In genomic region chr2:26032586-26033269, GRCh38 we compare ENCODE assay signal across 8 cellular contexts. TPM values are rescaled to one million over a fixed set of nuclear protein-coding genes. Genes with fewer than 3 reads are reported as not detected.
DNase-seq lines count a peak whose midpoint lies in the region; ATAC-seq, FAIRE-seq and TF ChIP-seq lines count a peak whose summit lies in the region.
"Not testable (repeated sequence)": the region's sequence is repeated elsewhere in the genome, so short reads cannot be mapped to it uniquely, and the experiment has no call there.

No MANE protein-coding gene starts in this region.

- not testable (repeated sequence) for FAIRE-seq in bronchial epithelial cell (lab: Jason Lieb, UNC)

- not testable (repeated sequence) for TF ChIP-seq POLR2A in suprapubic skin (IDR thresholded peaks at IDR 0.05)

- peaks cover 4 to 20% of the 10 kb centered on the region in 2 donors for H3K36me3 Mint-ChIP-seq in CD4-positive, alpha-beta memory T cell
- peaks cover 12% of the 10 kb centered on the region for H3K36me3 Mint-ChIP-seq in T-helper 2 cell treated with Interferon-gamma antibody and Interleukin-4, amounts not matched to agents 5 μg/mL and 100 μg/mL, for 36 hours (ENCODE audit: low read depth)
- H3K36me3 Mint-ChIP-seq in natural killer cell treated with Interleukin-12 subunit alpha and Interleukin-12 subunit beta and Interleukin-15 and Interleukin-18, amount 100 ng/mL, for 72 hours, result peaks cover 15% of the 10 kb centered on the region

- H3K9me3 Mint-ChIP-seq in CD4-positive, alpha-beta memory T cell; T-helper 2 cell treated with Interferon-gamma antibody and Interleukin-4, amounts not matched to agents 5 μg/mL and 100 μg/mL, for 36 hours; natural killer cell treated with Interleukin-12 subunit alpha and Interleukin-12 subunit beta and Interleukin-15 and Interleukin-18, amount 100 ng/mL, for 72 hours: not testable (repeated sequence)

- TF ChIP-seq CTCF in bronchial epithelial cell (IDR thresholded peaks at IDR 0.05; ENCODE audit: insufficient read depth, low read length, severe bottlenecking); left ventricle myocardium inferior (IDR thresholded peaks at IDR 0.05; ENCODE audit: borderline replicate concordance); suprapubic skin (IDR thresholded peaks at IDR 0.05): not testable (repeated sequence)

- not testable (repeated sequence) for DNase-seq in CD4-positive, alpha-beta memory T cell; T-helper 2 cell treated with Interferon-gamma antibody and Interleukin-4, amounts not matched to agents 5 μg/mL and 100 μg/mL, for 36 hours (ENCODE audit: low spot score); bronchial epithelial cell (ENCODE audit: low read depth); left ventricle myocardium inferior; natural killer cell treated with Interleukin-12 subunit alpha and Interleukin-12 subunit beta and Interleukin-15 and Interleukin-18, amount 100 ng/mL, for 72 hours (ENCODE audit: low spot score)
- DNase-seq in suprapubic skin (ENCODE audit: low spot score in 2 of 2), result peak in 1 of 2 donors; percentile 70

- POLR2A ChIA-PET in CD4-positive, alpha-beta memory T cell (lab: Charles Lee; ENCODE audit: partially characterized antibody), result interaction anchor here (0.9 to 2.5 kb wide), 11 partner anchors 13 to 1347 kb away, joined by 3 to 34 read pairs (median 4); partner anchors contain the start of genes ADGRF3, ASXL2 and KIF3C

- H3K4me3 ChIP-seq in CD4-positive, alpha-beta memory T cell (ENCODE audit: low read length in 2 of 2), result peak overlapping the region; percentile 94 to 99
- H3K4me3 ChIP-seq in bronchial epithelial cell (ENCODE audit: low read depth, low read length) (peak overlapping the region; percentile 91), left ventricle myocardium inferior (peak overlapping the region; percentile 98), suprapubic skin (peak overlapping the region; percentile 76)

- WGBS in suprapubic skin, result 28% methylated on average over 24 of the region's 24 CpGs

- peak overlapping the region; percentile 94 to 99 (median 97) for H3K4me3 Mint-ChIP-seq in CD4-positive, alpha-beta memory T cell
- peak overlapping the region; percentile 98 for H3K4me3 Mint-ChIP-seq in T-helper 2 cell treated with Interferon-gamma antibody and Interleukin-4, amounts not matched to agents 5 μg/mL and 100 μg/mL, for 36 hours
- H3K4me3 Mint-ChIP-seq in natural killer cell treated with Interleukin-12 subunit alpha and Interleukin-12 subunit beta and Interleukin-15 and Interleukin-18, amount 100 ng/mL, for 72 hours, result peak overlapping the region; percentile 98

- intact Hi-C loops in CD4-positive, alpha-beta memory T cell (cut with micrococcal nuclease), result loop anchor here (1.0 to 5.0 kb wide), 4 partner anchors 41 to 1060 kb away; partner anchors contain the start of genes ADGRF3, ASXL2, DNAJC27 and SELENOI
- intact Hi-C loops in left ventricle myocardium inferior (cut with micrococcal nuclease), result not testable (repeated sequence)

- H3K27ac ChIP-seq in CD4-positive, alpha-beta memory T cell (ENCODE audit: low read depth, low read length), result peak overlapping the region; percentile 86
- peak overlapping the region; percentile 99 for H3K27ac ChIP-seq in left ventricle myocardium inferior (replicated peaks)
- peak overlapping the region; percentile 94 for H3K27ac ChIP-seq in suprapubic skin

- not testable (repeated sequence) for H3K36me3 ChIP-seq in CD4-positive, alpha-beta memory T cell (ENCODE audit: insufficient read depth, low read length); bronchial epithelial cell (ENCODE audit: control insufficient read depth, insufficient read depth, low read length); suprapubic skin
- H3K36me3 ChIP-seq in left ventricle myocardium inferior, result peaks cover 10% of the 10 kb centered on the region

- peaks cover 33% of the 10 kb centered on the region for H3K4me1 ChIP-seq in CD4-positive, alpha-beta memory T cell (ENCODE audit: insufficient read depth, low read length)
- peaks cover 43% of the 10 kb centered on the region for H3K4me1 ChIP-seq in left ventricle myocardium inferior
- H3K4me1 ChIP-seq in suprapubic skin, result peaks cover 24% of the 10 kb centered on the region

- H3K4me1 Mint-ChIP-seq in CD4-positive, alpha-beta memory T cell, result peaks cover 16 to 39% (median 29%) of the 10 kb centered on the region in 4 donors
- H3K4me1 Mint-ChIP-seq in T-helper 2 cell treated with Interferon-gamma antibody and Interleukin-4, amounts not matched to agents 5 μg/mL and 100 μg/mL, for 36 hours (ENCODE audit: low read depth), result peaks cover 17% of the 10 kb centered on the region
- H3K4me1 Mint-ChIP-seq in natural killer cell treated with Interleukin-12 subunit alpha and Interleukin-12 subunit beta and Interleukin-15 and Interleukin-18, amount 100 ng/mL, for 72 hours (ENCODE audit: low read depth in 2 of 2), result peaks cover 24 to 27% of the 10 kb centered on the region in 2 donors

- H3K27ac Mint-ChIP-seq in CD4-positive, alpha-beta memory T cell, result peak overlapping the region; percentile 89 to 97 (median 96)
- peak overlapping the region; percentile 93 for H3K27ac Mint-ChIP-seq in T-helper 2 cell treated with Interferon-gamma antibody and Interleukin-4, amounts not matched to agents 5 μg/mL and 100 μg/mL, for 36 hours
- H3K27ac Mint-ChIP-seq in natural killer cell treated with Interleukin-12 subunit alpha and Interleukin-12 subunit beta and Interleukin-15 and Interleukin-18, amount 100 ng/mL, for 72 hours, result peak overlapping the region; percentile 82 to 94

- ATAC-seq in GM21717 (IDR thresholded peaks at IDR 0.05; ENCODE audit: unreplicated experiment), result peak; percentile 14
- peak; percentile 8 for ATAC-seq in HG03571 (IDR thresholded peaks at IDR 0.05; ENCODE audit: unreplicated experiment)
- not testable (repeated sequence) for ATAC-seq in natural killer cell treated with Interleukin-12 subunit alpha and Interleukin-12 subunit beta and Interleukin-15 and Interleukin-18, amount 100 ng/mL, for 72 hours

- TF ChIP-seq EP300 in suprapubic skin (IDR thresholded peaks at IDR 0.05), result not testable (repeated sequence)

- not testable (repeated sequence) for H3K9me3 ChIP-seq in CD4-positive, alpha-beta memory T cell (ENCODE audit: control insufficient read depth in 1 of 2, low read length in 2 of 2); left ventricle myocardium inferior (replicated peaks); suprapubic skin

- H3K27me3 Mint-ChIP-seq in CD4-positive, alpha-beta memory T cell; T-helper 2 cell treated with Interferon-gamma antibody and Interleukin-4, amounts not matched to agents 5 μg/mL and 100 μg/mL, for 36 hours (ENCODE audit: low read depth); natural killer cell treated with Interleukin-12 subunit alpha and Interleukin-12 subunit beta and Interleukin-15 and Interleukin-18, amount 100 ng/mL, for 72 hours: not testable (repeated sequence)

- CTCF ChIA-PET in CD4-positive, alpha-beta memory T cell (lab: Charles Lee; ENCODE audit: partially characterized antibody), result interaction anchor here (1.0 to 2.1 kb wide), 2 partner anchors 42 to 152 kb away, joined by 4 to 6 read pairs; no protein-coding TSS in a partner anchor

- H3K27me3 ChIP-seq in CD4-positive, alpha-beta memory T cell (ENCODE audit: insufficient read depth, low read length); bronchial epithelial cell (ENCODE audit: control insufficient read depth, insufficient read depth, low read length); left ventricle myocardium inferior (ENCODE audit: low read depth); suprapubic skin: not testable (repeated sequence)

RNA-seq across cellular contexts. Expression of gene RAB10, which starts 1.2 kb away (rescaled TPM):
- 10 to 100 TPM; 67.8 to 77.2 TPM for total RNA-seq in CD4-positive, alpha-beta memory T cell
- 100 to 1,000 TPM; 106 to 108 TPM for polyA plus RNA-seq in CD4-positive, alpha-beta memory T cell
- total RNA-seq in bronchial epithelial cell, result 308 and 654 TPM in 2 replicates
- 86.1 TPM for total RNA-seq in left ventricle myocardium inferior
- total RNA-seq in natural killer cell treated with Interleukin-12 subunit alpha and Interleukin-12 subunit beta and Interleukin-15 and Interleukin-18, amount 100 ng/mL, for 72 hours, result 100 to 1,000 TPM in 1 of 2 donors, 10 to 100 TPM in 1; 92.2 to 126 TPM
- total RNA-seq in suprapubic skin, result 100 to 1,000 TPM; 145 to 171 (median 165) TPM

RNA-seq across cellular contexts. Expression of gene KIF3C, which starts 50.4 kb away (rescaled TPM):
- 1 to 10 TPM; 4.1 to 5.1 TPM for total RNA-seq in CD4-positive, alpha-beta memory T cell
- polyA plus RNA-seq in CD4-positive, alpha-beta memory T cell, result 1 to 10 TPM in 1 of 2 donors, under 1 TPM in 1; 0.46 to 2.8 TPM
- total RNA-seq in bronchial epithelial cell (1.6 and 2.4 TPM in 2 replicates), left ventricle myocardium inferior (2.0 TPM), suprapubic skin (1 to 10 TPM; 3.2 to 5.8 (median 4.7) TPM)
- 1 to 10 TPM in 1 of 2 donors, under 1 TPM in 1; 0.93 to 2.5 TPM for total RNA-seq in natural killer cell treated with Interleukin-12 subunit alpha and Interleukin-12 subunit beta and Interleukin-15 and Interleukin-18, amount 100 ng/mL, for 72 hours
